ENCODE assay signal across 12 cellular contexts in genomic region chr6:42406296-42407280, GRCh38. TPM values are rescaled to one million over a fixed set of nuclear protein-coding genes. Genes with fewer than 3 reads are reported as not detected.
DNase-seq lines count a peak whose midpoint lies in the region; ATAC-seq, FAIRE-seq and TF ChIP-seq lines count a peak whose summit lies in the region.
"Had no signal": no experiment of that assay in that cellular context is flagged by ENCODE, and none has a peak within 500 bp of the region (broad histone marks: within the 10 kb centered on the region; RNA-seq: fewer than 3 reads in every experiment).

No MANE protein-coding gene starts in this region.

- no CpG with 5 or more reads among the region's 6 CpGs for WGBS in H9 (ENCODE audit: extremely low coverage, insufficient read length, low lambda C conversion rate)

- intact Hi-C loops in CD4-positive, alpha-beta memory T cell (cut with micrococcal nuclease) = loop anchor here (2.0 to 5.0 kb wide), 3 partner anchors 16 to 46 kb away; partner anchors contain the start of gene TRERF1

- H4K20me1 ChIP-seq in H9 (ENCODE audit: control insufficient read depth, insufficient read depth, insufficient read length) = no peaks in the 10 kb centered on the region
- no peaks in the 10 kb centered on the region for H4K20me1 ChIP-seq in astrocyte (ENCODE audit: insufficient read depth, low read length)

- no peak overlapping the region for H3K4me3 ChIP-seq in CD4-positive, alpha-beta memory T cell (ENCODE audit: low read length in 2 of 2)
- H3K4me3 ChIP-seq in astrocyte (ENCODE audit: insufficient read depth, low read depth, low read length) = peak overlapping the region; percentile 34

- no peak overlapping the region for H2BK5ac ChIP-seq in H9 (ENCODE audit: insufficient read length, low read length)

- TF ChIP-seq CTCF in H9 (conservative IDR thresholded peaks at IDR 0.05) (no peak), astrocyte (IDR thresholded peaks at IDR 0.05; ENCODE audit: insufficient read depth, low read depth, low read length) (no peak)

- POLR2A ChIA-PET in CD4-positive, alpha-beta memory T cell (lab: Charles Lee; ENCODE audit: partially characterized antibody) = interaction anchor here (1.0 to 6.8 kb wide), 6 partner anchors 11 to 46 kb away, joined by 3 to 121 read pairs (median 10); partner anchors contain the start of gene TRERF1

- H3K27me3 Mint-ChIP-seq in CD4-positive, alpha-beta memory T cell = no peaks in the 10 kb centered on the region
- H3K27me3 Mint-ChIP-seq in H9 (ENCODE audit: low read depth) (no peaks in the 10 kb centered on the region), astrocyte (ENCODE audit: low read depth, unreplicated experiment) (no peaks in the 10 kb centered on the region)

- H3K4me1 ChIP-seq in CD4-positive, alpha-beta memory T cell (ENCODE audit: insufficient read depth, low read length) = peaks cover 72% of the 10 kb centered on the region
- H3K4me1 ChIP-seq in H9 (ENCODE audit: insufficient read depth, low read length) (peaks cover 12% of the 10 kb centered on the region), astrocyte (ENCODE audit: insufficient read depth, low read length) (peaks cover 43% of the 10 kb centered on the region)

- H3K4me3 Mint-ChIP-seq in CD4-positive, alpha-beta memory T cell = peak overlapping the region in 5 of 8 donors; percentile 17 to 75 (median 62)
- no peak overlapping the region for H3K4me3 Mint-ChIP-seq in H9
- H3K4me3 Mint-ChIP-seq in astrocyte (ENCODE audit: unreplicated experiment) = no peak overlapping the region

- H3K9me3 Mint-ChIP-seq in CD4-positive, alpha-beta memory T cell = peaks cover 0 to 1% (median 0%) of the 10 kb centered on the region in 8 donors
- H3K9me3 Mint-ChIP-seq in H9 (no peaks in the 10 kb centered on the region), astrocyte (ENCODE audit: unreplicated experiment) (no peaks in the 10 kb centered on the region)

- no peak overlapping the region for H3K56ac ChIP-seq in H9 (ENCODE audit: insufficient read length, low read depth, low read length)

- no peak overlapping the region for H2BK12ac ChIP-seq in H9 (ENCODE audit: insufficient read length, low read depth, low read length)

- no peaks in the 10 kb centered on the region for H3K36me3 ChIP-seq in CD4-positive, alpha-beta memory T cell (ENCODE audit: insufficient read depth, low read length)
- H3K36me3 ChIP-seq in astrocyte (ENCODE audit: insufficient read depth, low read length) = no peaks in the 10 kb centered on the region

- H3T11ph ChIP-seq in H9 (ENCODE audit: low read length) = no peak overlapping the region

- no peaks in the 10 kb centered on the region for H3K23me2 ChIP-seq in H9 (ENCODE audit: insufficient read length, low read depth, low read length, poor library complexity, severe bottlenecking)

- H3K18ac ChIP-seq in H9 (ENCODE audit: insufficient read length, low read depth, low read length) = no peak overlapping the region

- H3K23ac ChIP-seq in H9 (ENCODE audit: insufficient read length, low read depth, low read length) = no peak overlapping the region

- no peaks in the 10 kb centered on the region for H3K9me3 ChIP-seq in CD4-positive, alpha-beta memory T cell (ENCODE audit: control insufficient read depth in 1 of 2, low read length in 2 of 2)
- H3K9me3 ChIP-seq in H9 (ENCODE audit: control insufficient read depth, low read depth, low read length) (no peaks in the 10 kb centered on the region), astrocyte (ENCODE audit: insufficient read depth, low read depth, low read length) (no peaks in the 10 kb centered on the region)

- no peak for ATAC-seq in GM19395 (IDR thresholded peaks at IDR 0.05; ENCODE audit: unreplicated experiment)
- ATAC-seq: HepG2 had no signal

- CTCF ChIA-PET in CD4-positive, alpha-beta memory T cell (lab: Charles Lee; ENCODE audit: partially characterized antibody) = interaction anchor here (1.6 to 2.4 kb wide), 2 partner anchors 16 to 40 kb away, joined by 5 to 9 read pairs; no protein-coding TSS in a partner anchor

- H3K4ac ChIP-seq in H9 (ENCODE audit: low read depth, low read length) = no peak overlapping the region

- no peak for DNase-seq in CD4-positive, alpha-beta memory T cell
- DNase-seq in H9 (no peak), astrocyte (ENCODE audit: low read depth) (peak; percentile 14), lung microvascular endothelial cell (ENCODE audit: low read depth in 2 of 2) (peak; percentile 51 to 52), ACHN (no peak), GM19239 (ENCODE audit: insufficient read length, low spot score) (no peak)
- DNase-seq: aorta; glutamatergic neuron; NK-92 treated with Interleukin-12 subunit alpha and Interleukin-12 subunit beta, amount 100 ng/mL, for 24 hours had no signal

- H2BK20ac ChIP-seq in H9 (ENCODE audit: low read depth, low read length, poor library complexity, severe bottlenecking) = no peak overlapping the region

- H3K36me3 Mint-ChIP-seq in CD4-positive, alpha-beta memory T cell = peaks cover 0 to 9% of the 10 kb centered on the region in 2 donors
- peaks cover 0 to 4% (median 0%) of the 10 kb centered on the region in 3 experiments; a peak in 1 of 7 replicates for H3K36me3 Mint-ChIP-seq in H9 (ENCODE audit: insufficient read depth in 1 of 3, low read depth in 3 of 3)
- H3K36me3 Mint-ChIP-seq in astrocyte (ENCODE audit: low read depth, unreplicated experiment) = peaks cover 6% of the 10 kb centered on the region

- no peak overlapping the region for H4K8ac ChIP-seq in H9 (replicated peaks; ENCODE audit: insufficient read length, low read depth, low read length)

- peaks cover 63 to 85% (median 76%) of the 10 kb centered on the region in 4 donors for H3K4me1 Mint-ChIP-seq in CD4-positive, alpha-beta memory T cell
- H3K4me1 Mint-ChIP-seq in H9 (peaks cover 50 to 59% of the 10 kb centered on the region in 2 experiments), astrocyte (ENCODE audit: low read depth, unreplicated experiment) (peaks cover 42% of the 10 kb centered on the region)

- no peak overlapping the region for H2BK15ac ChIP-seq in H9 (ENCODE audit: low read depth, low read length)

- H3K9ac ChIP-seq in H9 (ENCODE audit: extremely low read depth, insufficient read length, low read length) (no peak overlapping the region), astrocyte (ENCODE audit: low read length) (peak overlapping the region; percentile 69)

- H3K27ac ChIP-seq in CD4-positive, alpha-beta memory T cell (ENCODE audit: low read depth, low read length) = no peak overlapping the region
- H3K27ac ChIP-seq in H9 (ENCODE audit: insufficient read length, low read depth, low read length) (no peak overlapping the region), astrocyte (ENCODE audit: low read depth, low read length) (peak overlapping the region; percentile 81)
- H3K27ac ChIP-seq: VCaP had no signal

- no peak overlapping the region for H2BK120ac ChIP-seq in H9 (ENCODE audit: low read depth, low read length, poor library complexity, severe bottlenecking)

- in situ Hi-C loops in ACHN (cut with HindIII; ENCODE audit: low pct_ligation_motif_present, low pct_unique_long_range_greater_than_20kb, low sequenced_read_pairs) = no loop called here

- peak overlapping the region; percentile 6 to 91 (median 76) for H3K27ac Mint-ChIP-seq in CD4-positive, alpha-beta memory T cell
- H3K27ac Mint-ChIP-seq in H9 (peak overlapping the region; percentile 3 to 24 (median 13); a peak in 1 of 7 replicates), astrocyte (ENCODE audit: unreplicated experiment) (peak overlapping the region; percentile 67)

- no peak overlapping the region for H2AK5ac ChIP-seq in H9 (ENCODE audit: insufficient read length, low read length)

- H3K27me3 ChIP-seq in CD4-positive, alpha-beta memory T cell (ENCODE audit: insufficient read depth, low read length) = no peaks in the 10 kb centered on the region
- H3K27me3 ChIP-seq in H9 (ENCODE audit: insufficient read depth, low read length) (no peaks in the 10 kb centered on the region), astrocyte (ENCODE audit: insufficient read depth, low read length) (no peaks in the 10 kb centered on the region)

- no peak overlapping the region for H4K91ac ChIP-seq in H9 (ENCODE audit: insufficient read length, low read depth, low read length)

- H3K4me2 ChIP-seq in H9 (ENCODE audit: insufficient read depth, insufficient read length, low read length) (no peak overlapping the region), astrocyte (ENCODE audit: low read length) (peak overlapping the region; percentile 83)

- FAIRE-seq in astrocyte (lab: Jason Lieb, UNC) (no peak), GM19239 (lab: Jason Lieb, UNC) (no peak)
- FAIRE-seq: HepG2 had no signal

- H3K14ac ChIP-seq in H9 (ENCODE audit: insufficient read depth, low read length) = no peak overlapping the region

- H2AFZ ChIP-seq in H9 (ENCODE audit: low read length) (no peak overlapping the region), astrocyte (ENCODE audit: low read depth, low read length) (peak overlapping the region; percentile 31)

- peaks cover 5% of the 10 kb centered on the region; the same call in 1 of the 2 replicates for H3K79me2 ChIP-seq in H9 (ENCODE audit: insufficient read depth, low read length)
- peaks cover 31% of the 10 kb centered on the region for H3K79me2 ChIP-seq in astrocyte (ENCODE audit: insufficient read depth, low read length)

- H4K5ac ChIP-seq in H9 (ENCODE audit: insufficient read length, low read depth, low read length) = no peak overlapping the region

- peaks cover 17% of the 10 kb centered on the region for H3K79me1 ChIP-seq in H9 (ENCODE audit: insufficient read depth, low read depth, low read length, poor library complexity, severe bottlenecking)

RNA-seq across cellular contexts. Expression of gene TRERF1, which starts 45.1 kb away (rescaled TPM):
- total RNA-seq in CD4-positive, alpha-beta memory T cell = 10 to 100 TPM; 25.9 to 28.3 TPM
- 1 to 10 TPM; 1.1 to 8.8 TPM for polyA plus RNA-seq in CD4-positive, alpha-beta memory T cell
- 18.0 and 19.7 TPM in 2 replicates for total RNA-seq in H9 (2021)
- 7.7 and 8.6 TPM in 2 replicates for total RNA-seq in astrocyte
- not detected in 2 replicates for total RNA-seq in lung microvascular endothelial cell
- polyA plus RNA-seq: HepG2 had no signal

Comparison
In these comparisons a context has a peak if more than half of its experiments do, and no peak if none do; other contexts are left out.
1. DNase-seq: peak in astrocyte (single experiment) and lung microvascular endothelial cell (2 of 2); none in CD4-positive, alpha-beta memory T cell (0 of 5), H9 (single experiment), ACHN (single experiment) and GM19239 (single experiment).
2. H3K27ac Mint-ChIP-seq: peak in every context shown above with its lines; median percentile 76 in CD4-positive, alpha-beta memory T cell; 67 in astrocyte; 13 in H9.
3. H3K4me3 Mint-ChIP-seq: peak in CD4-positive, alpha-beta memory T cell (5 of 8); none in H9 (0 of 2) and astrocyte (single experiment).